Comparison of ENCODE assay signal across 27 cellular contexts in the genomic region with DNA sequence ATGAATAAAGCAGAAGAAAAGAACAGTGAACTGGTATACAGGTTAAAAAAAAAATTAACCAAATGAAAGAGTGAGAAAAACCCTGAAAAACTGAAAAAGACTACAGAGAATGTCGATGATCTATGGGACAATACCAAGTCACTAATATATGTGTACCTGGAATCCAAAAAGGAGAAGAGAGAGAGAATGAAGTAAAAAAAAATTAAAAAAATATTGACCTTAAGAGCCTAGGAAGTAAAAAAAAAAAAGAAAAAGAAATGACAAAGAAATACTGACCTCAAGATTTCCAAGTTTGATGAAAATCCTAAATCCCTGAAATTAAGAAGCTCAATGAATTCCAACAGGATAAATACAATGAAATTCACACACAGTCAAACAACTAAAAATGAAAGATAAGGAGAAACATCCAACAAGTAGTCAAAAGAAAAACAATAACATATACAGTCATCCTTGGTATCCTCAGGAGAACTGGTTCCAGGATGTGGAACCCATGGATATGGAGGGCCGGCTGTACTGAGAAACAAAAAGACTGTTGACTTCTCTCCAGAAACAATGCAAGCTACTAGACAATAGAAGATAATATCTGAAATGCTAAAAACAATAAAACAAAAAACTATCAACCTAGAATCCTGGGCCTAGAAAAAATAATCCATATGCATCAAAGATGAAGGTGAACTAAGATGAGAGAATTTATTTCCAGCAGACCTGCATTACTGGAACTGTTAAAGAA. TPM values are rescaled to one million over a fixed set of nuclear protein-coding genes. Genes with fewer than 3 reads are reported as not detected.
"Had no signal": no experiment of that assay in that cellular context is flagged by ENCODE, and none has a peak within 500 bp of the region (broad histone marks: within the 10 kb centered on the region; RNA-seq: fewer than 3 reads in every experiment).

No MANE protein-coding gene starts in this region.

- H3K27ac Mint-ChIP-seq: activated CD4-positive, alpha-beta memory T cell treated with anti-CD3 and anti-CD28 coated beads, Interleukin-2, amount 10 ng/mL, durations not matched to agents 7 days and 5 days; activated CD4-positive, alpha-beta T cell treated with anti-CD3 and anti-CD28 coated beads, Interleukin-2, amount 10 ng/mL, durations not matched to agents 24 days and 14 days; activated naive CD4-positive, alpha-beta T cell treated with anti-CD3 and anti-CD28 coated beads, Interleukin-2, amount 50 U/mL, for 24 hours; activated T-helper 1 cell treated with anti-CD3 and anti-CD28 coated beads, Interleukin-12 subunit alpha, Interleukin-12 subunit beta, Interleukin-2, Interleukin-4 antibody, amounts not matched to agents 30 ng/mL and 10 ng/mL and 1 ng/mL, durations not matched to agents 14 hours and 24 hours and 36 hours; neural progenitor cell; T-helper 1 cell treated with Interleukin-12 subunit alpha and Interleukin-12 subunit beta and Interleukin-4 antibody, amounts not matched to agents 30 μg/mL and 1 μg/mL, for 36 hours had no signal

- FAIRE-seq: astrocyte, colon, islet of Langerhans had no signal

- H3K9ac ChIP-seq: neural progenitor cell had no signal

- H3K27ac ChIP-seq: breast epithelium, esophagus muscularis mucosa, gastroesophageal sphincter, neural progenitor cell, sigmoid colon, tibial artery had no signal

- H3K4me2 ChIP-seq: neural progenitor cell had no signal

- H3K27me3 Mint-ChIP-seq: activated CD4-positive, alpha-beta memory T cell treated with anti-CD3 and anti-CD28 coated beads, Interleukin-2, amount 10 ng/mL, durations not matched to agents 7 days and 5 days; activated CD4-positive, alpha-beta T cell treated with anti-CD3 and anti-CD28 coated beads, Interleukin-2, amount 10 ng/mL, durations not matched to agents 24 days and 14 days; activated naive CD4-positive, alpha-beta T cell treated with anti-CD3 and anti-CD28 coated beads, Interleukin-2, amount 50 U/mL, for 24 hours; central memory CD8-positive, alpha-beta T cell had no signal

- H3K4me3 Mint-ChIP-seq: activated CD4-positive, alpha-beta memory T cell treated with anti-CD3 and anti-CD28 coated beads, Interleukin-2, amount 10 ng/mL, durations not matched to agents 7 days and 5 days; activated CD4-positive, alpha-beta T cell treated with anti-CD3 and anti-CD28 coated beads, Interleukin-2, amount 10 ng/mL, durations not matched to agents 24 days and 14 days; activated naive CD4-positive, alpha-beta T cell treated with anti-CD3 and anti-CD28 coated beads, Interleukin-2, amount 50 U/mL, for 24 hours; activated T-helper 1 cell treated with anti-CD3 and anti-CD28 coated beads, Interleukin-12 subunit alpha, Interleukin-12 subunit beta, Interleukin-2, Interleukin-4 antibody, amounts not matched to agents 30 ng/mL and 10 ng/mL and 1 ng/mL, durations not matched to agents 14 hours and 24 hours and 36 hours; central memory CD8-positive, alpha-beta T cell; neural progenitor cell; T-helper 1 cell treated with Interleukin-12 subunit alpha and Interleukin-12 subunit beta and Interleukin-4 antibody, amounts not matched to agents 30 μg/mL and 1 μg/mL, for 36 hours had no signal

- H3K4me1 ChIP-seq: breast epithelium, gastroesophageal sphincter, neural progenitor cell, sigmoid colon, tibial artery had no signal

- ATAC-seq: activated CD4-positive, CD25-positive, alpha-beta regulatory T cell treated with anti-CD3 and anti-CD28 coated beads, Interleukin-2, amount 50 U/mL, for 24 hours; gastroesophageal sphincter; left ventricle myocardium superior; mucosa of descending colon; stimulated activated naive CD8-positive, alpha-beta T cell treated with anti-CD3 and anti-CD28 coated beads, Interleukin-15, Interleukin-2, amounts not matched to agents 100 U/mL and 50 U/mL, for 24 hours had no signal

- H3K4me3 ChIP-seq: breast epithelium, esophagus muscularis mucosa, gastroesophageal sphincter, mucosa of descending colon, neural progenitor cell, sigmoid colon, tibial artery had no signal

- DNase-seq: activated CD4-positive, alpha-beta memory T cell treated with anti-CD3 and anti-CD28 coated beads, Interleukin-2, amount 10 ng/mL, durations not matched to agents 7 days and 5 days; activated CD4-positive, alpha-beta T cell treated with anti-CD3 and anti-CD28 coated beads, Interleukin-2, amount 10 ng/mL, durations not matched to agents 24 days and 14 days; activated gamma-delta T cell; effector memory CD4-positive, alpha-beta T cell; head of caudate nucleus; hypothalamus; left ventricle myocardium superior; mammary epithelial cell; mucosa of descending colon; sigmoid colon; stimulated activated CD4-positive, alpha-beta T cell treated with anti-CD3 and anti-CD28 coated beads, Interleukin-4, amount 100 ng/mL, for 24 hours; stimulated activated naive CD8-positive, alpha-beta T cell treated with anti-CD3 and anti-CD28 coated beads, Interleukin-15, Interleukin-2, amounts not matched to agents 100 U/mL and 50 U/mL, for 24 hours; tibial artery had no signal

- H3K9me3 Mint-ChIP-seq: activated CD4-positive, alpha-beta memory T cell treated with anti-CD3 and anti-CD28 coated beads, Interleukin-2, amount 10 ng/mL, durations not matched to agents 7 days and 5 days; activated CD4-positive, alpha-beta T cell treated with anti-CD3 and anti-CD28 coated beads, Interleukin-2, amount 10 ng/mL, durations not matched to agents 24 days and 14 days; activated naive CD4-positive, alpha-beta T cell treated with anti-CD3 and anti-CD28 coated beads, Interleukin-2, amount 50 U/mL, for 24 hours; activated T-helper 1 cell treated with anti-CD3 and anti-CD28 coated beads, Interleukin-12 subunit alpha, Interleukin-12 subunit beta, Interleukin-2, Interleukin-4 antibody, amounts not matched to agents 30 ng/mL and 10 ng/mL and 1 ng/mL, durations not matched to agents 14 hours and 24 hours and 36 hours; central memory CD8-positive, alpha-beta T cell; T-helper 1 cell treated with Interleukin-12 subunit alpha and Interleukin-12 subunit beta and Interleukin-4 antibody, amounts not matched to agents 30 μg/mL and 1 μg/mL, for 36 hours had no signal

- H2AFZ ChIP-seq: neural progenitor cell had no signal

- H3K36me3 ChIP-seq: breast epithelium had no signal

- H3K9me3 ChIP-seq: breast epithelium, esophagus muscularis mucosa, gastroesophageal sphincter, mucosa of descending colon, tibial artery had no signal

- H3K27me3 ChIP-seq: breast epithelium, esophagus muscularis mucosa, gastroesophageal sphincter, neural progenitor cell, sigmoid colon, tibial artery had no signal

RNA-seq across cellular contexts. Expression of gene SERPIND1, which starts 33.5 kb away (rescaled TPM):
- total RNA-seq: activated CD4-positive, alpha-beta memory T cell treated with anti-CD3 and anti-CD28 coated beads, Interleukin-2, amount 10 ng/mL, durations not matched to agents 7 days and 5 days; activated CD4-positive, alpha-beta T cell treated with anti-CD3 and anti-CD28 coated beads, Interleukin-2, amount 10 ng/mL, durations not matched to agents 24 days and 14 days; activated T-helper 1 cell treated with anti-CD3 and anti-CD28 coated beads, Interleukin-12 subunit alpha, Interleukin-12 subunit beta, Interleukin-2, Interleukin-4 antibody, amounts not matched to agents 30 ng/mL and 10 ng/mL and 1 ng/mL, durations not matched to agents 14 hours and 24 hours and 36 hours; astrocyte; left ventricle myocardium superior; mammary epithelial cell; mucosa of descending colon; posterior vena cava; renal cortical epithelial cell; sigmoid colon had no signal
- polyA plus RNA-seq: mammary epithelial cell had no signal
